In genomic region chr4:56086561-56086960, GRCh38 we compare ENCODE assay signal across 16 cellular contexts.
"Had no signal": no experiment of that assay in that cellular context is flagged by ENCODE, and none has a peak within 500 bp of the region (broad histone marks: within the 10 kb centered on the region; RNA-seq: fewer than 3 reads in every experiment).

No MANE protein-coding gene starts in this region.

- H3K36me3 ChIP-seq: cardiac muscle cell, pancreas, tibial artery had no signal

- H3K27ac ChIP-seq: body of pancreas, cardiac muscle cell, pancreas, tibial artery had no signal

- H3K4me3 ChIP-seq: body of pancreas, cardiac muscle cell, pancreas, tibial artery had no signal

- H3K27me3 ChIP-seq: body of pancreas, cardiac muscle cell, pancreas, tibial artery had no signal

- H3K4me1 ChIP-seq: body of pancreas, pancreas, tibial artery had no signal

- ATAC-seq: activated CD4-positive, CD25-positive, alpha-beta regulatory T cell treated with anti-CD3 and anti-CD28 coated beads, Interleukin-2, amount 50 U/mL, for 24 hours; activated CD8-positive, alpha-beta memory T cell treated with anti-CD3 and anti-CD28 coated beads, Interleukin-2, amount 10 ng/mL, durations not matched to agents 7 days and 5 days; body of pancreas; left ventricle myocardium superior; pancreas; right cardiac atrium had no signal

- DNase-seq: activated CD4-positive, alpha-beta memory T cell treated with anti-CD3 and anti-CD28 coated beads, Interleukin-2, amount 10 ng/mL, durations not matched to agents 7 days and 5 days; activated CD4-positive, alpha-beta T cell treated with anti-CD3 and anti-CD28 coated beads, Interleukin-2, amount 10 ng/mL, durations not matched to agents 24 days and 14 days; activated CD8-positive, alpha-beta memory T cell treated with anti-CD3 and anti-CD28 coated beads, Interleukin-2, amount 10 ng/mL, durations not matched to agents 7 days and 5 days; activated gamma-delta T cell treated with Interleukin-2 at 50 U/mL for 16 hours; activated T-cell treated with anti-CD3 and anti-CD28 coated beads for 4 hours; body of pancreas; cortex of kidney; effector CD4-positive, alpha-beta T cell; left ventricle myocardium superior; pancreas; right cardiac atrium; stimulated activated CD4-positive, alpha-beta T cell treated with anti-CD3 and anti-CD28 coated beads, Interleukin-1b, Interleukin-23, amount 100 ng/mL, for 48 hours; T-helper 2 cell; tibial artery had no signal

- H3K9me3 ChIP-seq: body of pancreas, pancreas, tibial artery had no signal
